Comparison of ENCODE assay signal across 36 cellular contexts in the genomic region with DNA sequence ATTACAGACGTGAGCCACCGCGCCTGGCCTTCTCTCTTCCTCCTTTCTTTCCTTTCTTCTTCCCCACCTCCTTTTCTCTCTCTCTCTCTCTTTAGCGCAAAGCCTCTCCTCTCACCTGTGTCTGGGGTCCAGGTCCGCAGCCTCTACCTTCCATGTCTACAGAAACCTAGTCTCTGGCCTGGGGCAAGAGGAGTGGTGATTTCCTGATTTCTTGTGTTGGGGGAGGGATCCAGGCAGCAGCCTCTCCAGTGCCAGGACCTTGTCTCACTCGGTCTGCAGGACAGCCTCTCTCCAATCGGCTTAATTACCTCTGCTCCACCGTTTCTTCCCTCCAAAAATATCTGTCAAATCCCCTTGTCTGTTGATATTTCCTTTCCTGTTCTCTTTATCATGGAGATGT.
"Had no signal": no experiment of that assay in that cellular context is flagged by ENCODE, and none has a peak within 500 bp of the region (broad histone marks: within the 10 kb centered on the region; RNA-seq: fewer than 3 reads in every experiment).

No MANE protein-coding gene starts in this region.

- H3K27ac ChIP-seq: ascending aorta, breast epithelium, cardiac muscle cell, colonic mucosa, epithelial cell of prostate, esophagus squamous epithelium, gastroesophageal sphincter, WERI-Rb-1 had no signal

- H3K4me1 ChIP-seq: ascending aorta, breast epithelium, colonic mucosa, esophagus squamous epithelium, gastroesophageal sphincter had no signal

- H3K9me3 ChIP-seq: ascending aorta, breast epithelium, colonic mucosa, esophagus squamous epithelium, gastroesophageal sphincter had no signal

- H3K27me3 ChIP-seq: ascending aorta, breast epithelium, cardiac muscle cell, colonic mucosa, esophagus squamous epithelium, gastroesophageal sphincter had no signal

- H3K4me3 ChIP-seq: ascending aorta, breast epithelium, cardiac muscle cell, colonic mucosa, esophagus squamous epithelium, gastroesophageal sphincter had no signal

- H3K36me3 ChIP-seq: ascending aorta, breast epithelium, cardiac muscle cell, colonic mucosa, esophagus squamous epithelium, gastroesophageal sphincter, WERI-Rb-1 had no signal

- H3K36me3 Mint-ChIP-seq: activated CD8-positive, alpha-beta memory T cell treated with anti-CD3 and anti-CD28 coated beads, Interleukin-2, amount 10 ng/mL, durations not matched to agents 7 days and 5 days; activated naive CD4-positive, alpha-beta T cell treated with anti-CD3 and anti-CD28 coated beads, Interleukin-2, amount 10 ng/mL, durations not matched to agents 7 days and 5 days; activated naive CD4-positive, alpha-beta T cell treated with anti-CD3 and anti-CD28 coated beads, Interleukin-2, amount 50 U/mL, for 72 hours; activated naive CD8-positive, alpha-beta T cell treated with anti-CD3 and anti-CD28 coated beads, Interleukin-2, amount 10 ng/mL, durations not matched to agents 7 days and 5 days had no signal

- FAIRE-seq: endometrium, endothelial cell of umbilical vein had no signal

- DNase-seq: activated CD4-positive, alpha-beta memory T cell treated with anti-CD3 and anti-CD28 coated beads for 36 hours; activated CD4-positive, alpha-beta T cell treated with anti-CD3 and anti-CD28 coated beads for 36 hours; activated CD4-positive, alpha-beta T cell treated with anti-CD3 and anti-CD28 coated beads, Interleukin-2, amount 10 ng/mL, durations not matched to agents 24 days and 14 days; activated CD4-positive, CD25-positive, alpha-beta regulatory T cell; activated CD4-positive, CD25-positive, alpha-beta regulatory T cell treated with anti-CD3 and anti-CD28 coated beads, Interleukin-2, amount 50 U/mL, for 72 hours; activated CD8-positive, alpha-beta memory T cell treated with anti-CD3 and anti-CD28 coated beads, Interleukin-2, amount 10 ng/mL, durations not matched to agents 7 days and 5 days; activated CD8-positive, alpha-beta memory T cell treated with anti-CD3 and anti-CD28 coated beads, Interleukin-2, amount 50 U/mL, for 4 hours; activated CD8-positive, alpha-beta T cell treated with anti-CD3 and anti-CD28 coated beads, Interleukin-2, amount 10 ng/mL, durations not matched to agents 7 days and 5 days; activated gamma-delta T cell; activated naive CD4-positive, alpha-beta T cell; activated naive CD4-positive, alpha-beta T cell treated with anti-CD3 and anti-CD28 coated beads, Interleukin-2, amount 10 ng/mL, durations not matched to agents 7 days and 5 days; activated naive CD8-positive, alpha-beta T cell treated with anti-CD3 and anti-CD28 coated beads, Interleukin-2, amount 10 ng/mL, durations not matched to agents 7 days and 5 days; activated T-cell treated with anti-CD3 and anti-CD28 coated beads, Interleukin-2, amount 50 U/mL, for 1 hour; activated T-cell treated with anti-CD3 and anti-CD28 coated beads, Interleukin-2, amount 50 U/mL, for 48 hours; central memory CD4-positive, alpha-beta T cell; cerebellar nuclear complex; colonic mucosa; effector CD8-positive, alpha-beta T cell; esophagus squamous epithelium; foreskin melanocyte; head of caudate nucleus; T-helper 1 cell; T-helper 17 cell; T1000; WERI-Rb-1 had no signal

- H3K4me1 Mint-ChIP-seq: activated CD4-positive, alpha-beta T cell treated with anti-CD3 and anti-CD28 coated beads for 36 hours; activated naive CD4-positive, alpha-beta T cell treated with anti-CD3 and anti-CD28 coated beads, Interleukin-2, amount 10 ng/mL, durations not matched to agents 7 days and 5 days had no signal

- H3K9me3 Mint-ChIP-seq: activated CD4-positive, alpha-beta memory T cell treated with anti-CD3 and anti-CD28 coated beads for 36 hours; activated CD4-positive, alpha-beta T cell treated with anti-CD3 and anti-CD28 coated beads, Interleukin-2, amount 10 ng/mL, durations not matched to agents 24 days and 14 days; activated naive CD4-positive, alpha-beta T cell treated with anti-CD3 and anti-CD28 coated beads, Interleukin-2, amount 10 ng/mL, durations not matched to agents 7 days and 5 days; activated naive CD4-positive, alpha-beta T cell treated with anti-CD3 and anti-CD28 coated beads, Interleukin-2, amount 50 U/mL, for 72 hours; activated naive CD8-positive, alpha-beta T cell treated with anti-CD3 and anti-CD28 coated beads, Interleukin-2, amount 10 ng/mL, durations not matched to agents 7 days and 5 days; activated T-helper 1 cell treated with anti-CD3 and anti-CD28 coated beads, Interleukin-12 subunit alpha, Interleukin-12 subunit beta, Interleukin-2, Interleukin-4 antibody, amounts not matched to agents 30 ng/mL and 10 ng/mL and 1 ng/mL, durations not matched to agents 14 hours and 24 hours and 36 hours; brain; T-helper 2 cell treated with Interferon-gamma antibody and Interleukin-4, amounts not matched to agents 5 μg/mL and 100 μg/mL, for 36 hours had no signal

- H3K27ac Mint-ChIP-seq: activated CD4-positive, alpha-beta memory T cell treated with anti-CD3 and anti-CD28 coated beads for 36 hours; activated CD4-positive, alpha-beta T cell treated with anti-CD3 and anti-CD28 coated beads for 36 hours; activated CD4-positive, alpha-beta T cell treated with anti-CD3 and anti-CD28 coated beads, Interleukin-2, amount 10 ng/mL, durations not matched to agents 24 days and 14 days; activated CD8-positive, alpha-beta memory T cell treated with anti-CD3 and anti-CD28 coated beads, Interleukin-2, amount 10 ng/mL, durations not matched to agents 7 days and 5 days; activated CD8-positive, alpha-beta T cell treated with anti-CD3 and anti-CD28 coated beads, Interleukin-2, amount 10 ng/mL, durations not matched to agents 7 days and 5 days; activated naive CD4-positive, alpha-beta T cell treated with anti-CD3 and anti-CD28 coated beads, Interleukin-2, amount 10 ng/mL, durations not matched to agents 7 days and 5 days; activated naive CD8-positive, alpha-beta T cell treated with anti-CD3 and anti-CD28 coated beads, Interleukin-2, amount 10 ng/mL, durations not matched to agents 7 days and 5 days; activated T-helper 1 cell treated with anti-CD3 and anti-CD28 coated beads, Interleukin-12 subunit alpha, Interleukin-12 subunit beta, Interleukin-2, Interleukin-4 antibody, amounts not matched to agents 30 ng/mL and 10 ng/mL and 1 ng/mL, durations not matched to agents 14 hours and 24 hours and 36 hours; brain; T-helper 17 cell; T-helper 2 cell treated with Interferon-gamma antibody and Interleukin-4, amounts not matched to agents 5 μg/mL and 100 μg/mL, for 36 hours had no signal

- H3K4me3 Mint-ChIP-seq: activated CD4-positive, alpha-beta memory T cell treated with anti-CD3 and anti-CD28 coated beads for 36 hours; activated CD4-positive, alpha-beta T cell treated with anti-CD3 and anti-CD28 coated beads for 36 hours; activated CD4-positive, alpha-beta T cell treated with anti-CD3 and anti-CD28 coated beads, Interleukin-2, amount 10 ng/mL, durations not matched to agents 24 days and 14 days; activated CD8-positive, alpha-beta memory T cell treated with anti-CD3 and anti-CD28 coated beads, Interleukin-2, amount 10 ng/mL, durations not matched to agents 7 days and 5 days; activated CD8-positive, alpha-beta T cell treated with anti-CD3 and anti-CD28 coated beads, Interleukin-2, amount 10 ng/mL, durations not matched to agents 7 days and 5 days; activated naive CD4-positive, alpha-beta T cell treated with anti-CD3 and anti-CD28 coated beads, Interleukin-2, amount 10 ng/mL, durations not matched to agents 7 days and 5 days; activated naive CD8-positive, alpha-beta T cell treated with anti-CD3 and anti-CD28 coated beads, Interleukin-2, amount 10 ng/mL, durations not matched to agents 7 days and 5 days; activated T-helper 1 cell treated with anti-CD3 and anti-CD28 coated beads, Interleukin-12 subunit alpha, Interleukin-12 subunit beta, Interleukin-2, Interleukin-4 antibody, amounts not matched to agents 30 ng/mL and 10 ng/mL and 1 ng/mL, durations not matched to agents 14 hours and 24 hours and 36 hours; brain; T-helper 17 cell; T-helper 2 cell treated with Interferon-gamma antibody and Interleukin-4, amounts not matched to agents 5 μg/mL and 100 μg/mL, for 36 hours had no signal

- H3K27me3 Mint-ChIP-seq: activated CD4-positive, alpha-beta memory T cell treated with anti-CD3 and anti-CD28 coated beads for 36 hours; activated CD4-positive, alpha-beta T cell treated with anti-CD3 and anti-CD28 coated beads for 36 hours; activated CD4-positive, alpha-beta T cell treated with anti-CD3 and anti-CD28 coated beads, Interleukin-2, amount 10 ng/mL, durations not matched to agents 24 days and 14 days; activated CD8-positive, alpha-beta memory T cell treated with anti-CD3 and anti-CD28 coated beads, Interleukin-2, amount 10 ng/mL, durations not matched to agents 7 days and 5 days; brain had no signal

- ATAC-seq: activated CD4-positive, alpha-beta T cell treated with anti-CD3 and anti-CD28 coated beads for 36 hours; activated CD8-positive, alpha-beta memory T cell treated with anti-CD3 and anti-CD28 coated beads, Interleukin-2, amount 10 ng/mL, durations not matched to agents 7 days and 5 days; activated CD8-positive, alpha-beta T cell treated with anti-CD3 and anti-CD28 coated beads, Interleukin-2, amount 10 ng/mL, durations not matched to agents 7 days and 5 days; activated naive CD4-positive, alpha-beta T cell treated with anti-CD3 and anti-CD28 coated beads, Interleukin-2, amount 50 U/mL, for 72 hours; gastroesophageal sphincter; T-helper 17 cell had no signal
